In the genomic region with DNA sequence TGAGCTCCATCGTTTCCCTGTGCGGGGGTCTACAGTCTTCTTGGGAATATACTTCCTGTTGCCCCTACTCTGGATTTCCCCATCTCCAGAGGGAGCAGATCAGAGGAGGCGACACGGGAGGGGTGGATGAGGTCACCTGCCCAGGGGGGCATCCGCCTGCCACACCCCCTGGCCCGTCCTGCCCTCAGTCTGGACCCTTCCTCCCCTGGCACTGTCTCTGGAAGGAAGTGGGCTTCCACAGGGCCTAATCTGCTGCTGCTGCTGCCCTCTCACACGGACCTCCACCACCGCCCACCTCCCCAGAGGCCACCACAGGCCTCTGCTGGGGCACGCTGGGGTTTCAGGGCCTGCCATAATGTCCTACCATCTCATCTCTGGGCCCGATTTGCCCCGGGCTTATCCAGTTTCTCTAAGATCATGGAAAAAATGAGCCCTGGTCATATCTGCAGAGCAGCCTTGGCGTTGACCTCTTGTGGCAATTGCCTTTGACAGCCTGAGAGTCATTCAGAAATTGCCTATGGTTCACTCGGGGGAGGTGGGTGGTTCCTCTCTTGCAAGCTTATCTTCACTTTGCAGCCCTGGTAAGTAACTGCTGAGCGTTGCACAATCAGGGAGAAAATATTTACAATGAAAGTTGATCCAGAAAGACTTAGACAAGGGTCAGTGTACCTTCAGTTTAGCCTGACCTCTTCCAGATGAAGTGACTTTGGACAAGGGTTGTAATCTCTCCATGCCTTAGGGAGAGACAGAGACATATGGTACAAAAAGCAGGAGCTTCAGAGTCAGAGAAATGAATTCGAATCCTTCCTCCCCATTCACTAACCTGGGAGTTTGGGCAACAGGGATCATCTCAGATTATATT, we compare ENCODE assay signal across 1 cellular context.
TF ChIP-seq lines count a peak whose summit lies in the region.

No MANE protein-coding gene starts in this region.

TF ChIP-seq in K562, 482 proteins besides CTCF, POLR2A, EP300 and RAD21 (continued from another document and continues in another):
- TF ChIP-seq, protein P1, sequence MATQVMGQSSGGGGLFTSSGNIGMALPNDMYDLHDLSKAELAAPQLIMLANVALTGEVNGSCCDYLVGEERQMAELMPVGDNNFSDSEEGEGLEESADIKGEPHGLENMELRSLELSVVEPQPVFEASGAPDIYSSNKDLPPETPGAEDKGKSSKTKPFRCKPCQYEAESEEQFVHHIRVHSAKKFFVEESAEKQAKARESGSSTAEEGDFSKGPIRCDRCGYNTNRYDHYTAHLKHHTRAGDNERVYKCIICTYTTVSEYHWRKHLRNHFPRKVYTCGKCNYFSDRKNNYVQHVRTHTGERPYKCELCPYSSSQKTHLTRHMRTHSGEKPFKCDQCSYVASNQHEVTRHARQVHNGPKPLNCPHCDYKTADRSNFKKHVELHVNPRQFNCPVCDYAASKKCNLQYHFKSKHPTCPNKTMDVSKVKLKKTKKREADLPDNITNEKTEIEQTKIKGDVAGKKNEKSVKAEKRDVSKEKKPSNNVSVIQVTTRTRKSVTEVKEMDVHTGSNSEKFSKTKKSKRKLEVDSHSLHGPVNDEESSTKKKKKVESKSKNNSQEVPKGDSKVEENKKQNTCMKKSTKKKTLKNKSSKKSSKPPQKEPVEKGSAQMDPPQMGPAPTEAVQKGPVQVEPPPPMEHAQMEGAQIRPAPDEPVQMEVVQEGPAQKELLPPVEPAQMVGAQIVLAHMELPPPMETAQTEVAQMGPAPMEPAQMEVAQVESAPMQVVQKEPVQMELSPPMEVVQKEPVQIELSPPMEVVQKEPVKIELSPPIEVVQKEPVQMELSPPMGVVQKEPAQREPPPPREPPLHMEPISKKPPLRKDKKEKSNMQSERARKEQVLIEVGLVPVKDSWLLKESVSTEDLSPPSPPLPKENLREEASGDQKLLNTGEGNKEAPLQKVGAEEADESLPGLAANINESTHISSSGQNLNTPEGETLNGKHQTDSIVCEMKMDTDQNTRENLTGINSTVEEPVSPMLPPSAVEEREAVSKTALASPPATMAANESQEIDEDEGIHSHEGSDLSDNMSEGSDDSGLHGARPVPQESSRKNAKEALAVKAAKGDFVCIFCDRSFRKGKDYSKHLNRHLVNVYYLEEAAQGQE (CRISPR knock-in tag; IDR thresholded peaks at IDR 0.05; ENCODE audit: low read depth), result peak; percentile 83
- TF ChIP-seq KAT8 (IDR thresholded peaks at IDR 0.05; ENCODE audit: low read depth), result no peak
- TF ChIP-seq ARHGAP35 (IDR thresholded peaks at IDR 0.05; ENCODE audit: partially characterized antibody), result peak; percentile 21
- peak; percentile 84 for TF ChIP-seq ZNF311 (CRISPR knock-in tag; IDR thresholded peaks at IDR 0.05)
- peak; percentile 99 for TF ChIP-seq NFATC3 (IDR thresholded peaks at IDR 0.05)
- no peak for TF ChIP-seq RHOXF2B (CRISPR knock-in tag; conservative IDR thresholded peaks at IDR 0.05)
- TF ChIP-seq THAP12 (CRISPR knock-in tag; IDR thresholded peaks at IDR 0.05), result peak; percentile 52; the same call in 1 of the 2 replicates
- no peak for TF ChIP-seq SNRNP70 (optimal IDR thresholded peaks at IDR 0.05; ENCODE audit: low read depth, low read length)
- peak; percentile 97 for TF ChIP-seq STAT5A (IDR thresholded peaks at IDR 0.05; ENCODE audit: borderline replicate concordance, low read length)
- TF ChIP-seq, protein P2, sequence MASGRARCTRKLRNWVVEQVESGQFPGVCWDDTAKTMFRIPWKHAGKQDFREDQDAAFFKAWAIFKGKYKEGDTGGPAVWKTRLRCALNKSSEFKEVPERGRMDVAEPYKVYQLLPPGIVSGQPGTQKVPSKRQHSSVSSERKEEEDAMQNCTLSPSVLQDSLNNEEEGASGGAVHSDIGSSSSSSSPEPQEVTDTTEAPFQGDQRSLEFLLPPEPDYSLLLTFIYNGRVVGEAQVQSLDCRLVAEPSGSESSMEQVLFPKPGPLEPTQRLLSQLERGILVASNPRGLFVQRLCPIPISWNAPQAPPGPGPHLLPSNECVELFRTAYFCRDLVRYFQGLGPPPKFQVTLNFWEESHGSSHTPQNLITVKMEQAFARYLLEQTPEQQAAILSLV (tag; IDR thresholded peaks at IDR 0.05), result peak; percentile 97
- no peak for TF ChIP-seq CBX2 (IDR thresholded peaks at IDR 0.05; ENCODE audit: insufficient read depth, low read length, poor library complexity, severe bottlenecking)
- peak; percentile 76; the same call in 1 of the 2 replicates for TF ChIP-seq MAX (CRISPR knock-in tag; IDR thresholded peaks at IDR 0.05)
- peak; percentile 95 for TF ChIP-seq ESRRA (IDR thresholded peaks at IDR 0.05; ENCODE audit: borderline replicate concordance, low read depth)
- TF ChIP-seq ILF3 (IDR thresholded peaks at IDR 0.05; ENCODE audit: borderline replicate concordance), result no peak
- TF ChIP-seq NR2C1 (IDR thresholded peaks at IDR 0.05), result peak; percentile 92
- TF ChIP-seq NR2C1 (tag; IDR thresholded peaks at IDR 0.05), result peak; percentile 96
- TF ChIP-seq, protein P3, sequence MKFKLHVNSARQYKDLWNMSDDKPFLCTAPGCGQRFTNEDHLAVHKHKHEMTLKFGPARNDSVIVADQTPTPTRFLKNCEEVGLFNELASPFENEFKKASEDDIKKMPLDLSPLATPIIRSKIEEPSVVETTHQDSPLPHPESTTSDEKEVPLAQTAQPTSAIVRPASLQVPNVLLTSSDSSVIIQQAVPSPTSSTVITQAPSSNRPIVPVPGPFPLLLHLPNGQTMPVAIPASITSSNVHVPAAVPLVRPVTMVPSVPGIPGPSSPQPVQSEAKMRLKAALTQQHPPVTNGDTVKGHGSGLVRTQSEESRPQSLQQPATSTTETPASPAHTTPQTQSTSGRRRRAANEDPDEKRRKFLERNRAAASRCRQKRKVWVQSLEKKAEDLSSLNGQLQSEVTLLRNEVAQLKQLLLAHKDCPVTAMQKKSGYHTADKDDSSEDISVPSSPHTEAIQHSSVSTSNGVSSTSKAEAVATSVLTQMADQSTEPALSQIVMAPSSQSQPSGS (CRISPR knock-in tag; IDR thresholded peaks at IDR 0.05), result no peak
- TF ChIP-seq AFF4 (CRISPR knock-in tag; IDR thresholded peaks at IDR 0.05), result peak; percentile 84; the same call in 1 of the 2 replicates
- peak; percentile 83 to 91 for TF ChIP-seq MAZ (CRISPR knock-in tag; conservative IDR thresholded peaks at IDR 0.05 in 1 of 2, IDR thresholded peaks at IDR 0.05 in 1 of 2)
- no peak for TF ChIP-seq CHD4 (IDR thresholded peaks at IDR 0.05; ENCODE audit: insufficient read depth, insufficient replicate concordance, low read depth, low read length, poor library complexity, severe bottlenecking)
- peak; percentile 84 for TF ChIP-seq CREM (IDR thresholded peaks at IDR 0.05; ENCODE audit: low read depth)
- peak; percentile 75 for TF ChIP-seq MTF1 (CRISPR knock-in tag; IDR thresholded peaks at IDR 0.05; ENCODE audit: borderline replicate concordance)
- TF ChIP-seq ZNF140 (CRISPR knock-in tag; IDR thresholded peaks at IDR 0.05), result peak; percentile 61; the same call in 1 of the 2 replicates
- TF ChIP-seq ZZZ3 (IDR thresholded peaks at IDR 0.05), result no peak
- TF ChIP-seq, protein P4, sequence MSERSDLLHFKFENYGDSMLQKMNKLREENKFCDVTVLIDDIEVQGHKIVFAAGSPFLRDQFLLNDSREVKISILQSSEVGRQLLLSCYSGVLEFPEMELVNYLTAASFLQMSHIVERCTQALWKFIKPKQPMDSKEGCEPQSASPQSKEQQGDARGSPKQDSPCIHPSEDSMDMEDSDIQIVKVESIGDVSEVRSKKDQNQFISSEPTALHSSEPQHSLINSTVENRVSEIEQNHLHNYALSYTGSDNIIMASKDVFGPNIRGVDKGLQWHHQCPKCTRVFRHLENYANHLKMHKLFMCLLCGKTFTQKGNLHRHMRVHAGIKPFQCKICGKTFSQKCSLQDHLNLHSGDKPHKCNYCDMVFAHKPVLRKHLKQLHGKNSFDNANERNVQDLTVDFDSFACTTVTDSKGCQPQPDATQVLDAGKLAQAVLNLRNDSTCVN (CRISPR knock-in tag; IDR thresholded peaks at IDR 0.05), result 0 out of 2 replicates have a peak, but pooled peaks have one; percentile 86
- peak; percentile 99 for TF ChIP-seq KLF1 (tag; IDR thresholded peaks at IDR 0.05)
- peak; percentile 90 for TF ChIP-seq NFRKB (IDR thresholded peaks at IDR 0.05; ENCODE audit: low read depth)
- TF ChIP-seq HDAC3 (IDR thresholded peaks at IDR 0.05; ENCODE audit: borderline replicate concordance, partially characterized antibody), result peak; percentile 99
- TF ChIP-seq, protein P5, sequence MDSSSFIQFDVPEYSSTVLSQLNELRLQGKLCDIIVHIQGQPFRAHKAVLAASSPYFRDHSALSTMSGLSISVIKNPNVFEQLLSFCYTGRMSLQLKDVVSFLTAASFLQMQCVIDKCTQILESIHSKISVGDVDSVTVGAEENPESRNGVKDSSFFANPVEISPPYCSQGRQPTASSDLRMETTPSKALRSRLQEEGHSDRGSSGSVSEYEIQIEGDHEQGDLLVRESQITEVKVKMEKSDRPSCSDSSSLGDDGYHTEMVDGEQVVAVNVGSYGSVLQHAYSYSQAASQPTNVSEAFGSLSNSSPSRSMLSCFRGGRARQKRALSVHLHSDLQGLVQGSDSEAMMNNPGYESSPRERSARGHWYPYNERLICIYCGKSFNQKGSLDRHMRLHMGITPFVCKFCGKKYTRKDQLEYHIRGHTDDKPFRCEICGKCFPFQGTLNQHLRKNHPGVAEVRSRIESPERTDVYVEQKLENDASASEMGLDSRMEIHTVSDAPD (CRISPR knock-in tag; IDR thresholded peaks at IDR 0.05), result peak; percentile 86
- TF ChIP-seq RB1 (IDR thresholded peaks at IDR 0.05; ENCODE audit: low read depth), result 0 out of 2 replicates have a peak, but pooled peaks have one; percentile 26
- no peak for TF ChIP-seq RBM22 (IDR thresholded peaks at IDR 0.05; ENCODE audit: low read depth, low read length, poor library complexity, severe bottlenecking)
- no peak for TF ChIP-seq RBM15 (IDR thresholded peaks at IDR 0.05; ENCODE audit: insufficient read depth, low read length)
- TF ChIP-seq SMARCE1 (IDR thresholded peaks at IDR 0.05), result peak; percentile 100
- TF ChIP-seq ELF4 (CRISPR knock-in tag; IDR thresholded peaks at IDR 0.05), result no peak; the same call in none of the 2 replicates
- peak; percentile 61; the same call in 1 of the 2 replicates for TF ChIP-seq GABPA (tag; conservative IDR thresholded peaks at IDR 0.05; ENCODE audit: low read depth)
- TF ChIP-seq ZNF280A (IDR thresholded peaks at IDR 0.05; ENCODE audit: low read depth, partially characterized antibody), result no peak
